Comparison of ENCODE assay signal across 9 cellular contexts in the genomic region with DNA sequence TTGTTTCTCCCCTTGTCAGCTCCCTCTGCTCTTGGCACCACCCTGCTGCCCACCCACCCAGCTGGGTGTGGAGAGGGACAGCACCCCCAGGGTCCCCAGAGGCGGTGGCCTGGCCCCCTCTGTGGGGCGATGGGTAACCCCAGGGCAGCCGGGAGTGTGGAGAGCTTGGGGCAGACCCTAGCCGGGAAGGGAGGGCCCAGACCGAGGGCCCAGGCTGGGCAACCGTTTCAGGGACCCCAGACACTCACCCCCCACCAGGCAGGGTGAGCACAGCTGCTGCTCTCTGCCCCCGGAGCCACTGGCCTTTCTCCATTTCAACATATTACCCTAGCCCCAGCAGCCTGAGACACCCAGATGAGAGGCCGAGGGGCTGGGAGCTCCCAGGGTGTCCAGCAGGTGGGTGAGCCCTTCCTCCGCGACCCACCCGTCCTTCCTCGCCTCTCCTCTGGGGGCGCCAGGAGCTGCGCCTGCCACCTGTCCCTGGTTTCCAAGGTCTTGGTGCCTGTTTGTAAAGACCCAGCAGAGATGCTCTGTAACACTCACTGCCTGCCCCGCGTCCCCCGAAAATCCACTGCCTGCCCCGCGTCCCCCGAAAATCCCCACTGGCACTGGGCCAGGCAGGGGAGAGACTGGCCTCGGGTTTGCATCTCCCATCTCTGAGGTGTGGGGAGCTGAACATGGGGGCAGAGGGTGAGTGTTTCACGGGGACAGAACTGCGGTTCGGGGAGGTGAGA. TPM values are rescaled to one million over a fixed set of nuclear protein-coding genes. Genes with fewer than 3 reads are reported as not detected.
DNase-seq lines count a peak whose midpoint lies in the region; ATAC-seq and TF ChIP-seq lines count a peak whose summit lies in the region.
"Had no signal": no experiment of that assay in that cellular context is flagged by ENCODE, and none has a peak within 500 bp of the region (broad histone marks: within the 10 kb centered on the region; RNA-seq: fewer than 3 reads in every experiment).

No MANE protein-coding gene starts in this region.

- no peak for DNase-seq in heart right ventricle
- no peak for DNase-seq in right cardiac atrium
- peak; percentile 17 for DNase-seq in NCI-H1105 treated with DMSO at 0.1 percent for 48 hours (lab: John Stamatoyannopoulos, UW)
- DNase-seq in T47D (ENCODE audit: low read depth in 1 of 2, low spot score in 1 of 2) = peak; percentile 62 to 91
- DNase-seq in transverse colon = no peak
- DNase-seq in pons (ENCODE audit: low spot score) = no peak
- DNase-seq in substantia nigra (lab: John Stamatoyannopoulos, UW) = no peak

- TF ChIP-seq CTCF in heart right ventricle (IDR thresholded peaks at IDR 0.05) (peak in 6 of 9 donors; percentile 17 to 45 (median 27)), transverse colon (IDR thresholded peaks at IDR 0.05) (peak in 3 of 5 experiments; percentile 19 to 24 (median 19))

- ATAC-seq in heart right ventricle (no peak), right cardiac atrium (no peak), HG02840 (IDR thresholded peaks at IDR 0.05; ENCODE audit: low FRiP score, unreplicated experiment) (no peak)

- intact Hi-C loops in heart right ventricle (cut with DNase I) (no loop called here), right cardiac atrium (cut with DNase I) (no loop called here), transverse colon (cut with DNase I; ENCODE audit: low total_unique reads) (no loop called here)

- H3K9me3 ChIP-seq in heart right ventricle = no peaks in the 10 kb centered on the region
- no peaks in the 10 kb centered on the region for H3K9me3 ChIP-seq in right cardiac atrium (ENCODE audit: control insufficient read depth, low read length)
- no peaks in the 10 kb centered on the region for H3K9me3 ChIP-seq in transverse colon

- H3K27me3 ChIP-seq in heart right ventricle (no peaks in the 10 kb centered on the region), right cardiac atrium (ENCODE audit: control insufficient read depth, insufficient read depth) (no peaks in the 10 kb centered on the region), transverse colon (no peaks in the 10 kb centered on the region)

- H3K36me3 ChIP-seq in heart right ventricle = peaks cover 0 to 19% (median 0%) of the 10 kb centered on the region in 9 donors
- no peaks in the 10 kb centered on the region for H3K36me3 ChIP-seq in transverse colon

- no peak for TF ChIP-seq EP300 in transverse colon (IDR thresholded peaks at IDR 0.05; ENCODE audit: low read depth)

- H3K27ac ChIP-seq in heart right ventricle (no peak overlapping the region), right cardiac atrium (ENCODE audit: low read length) (no peak overlapping the region), transverse colon (no peak overlapping the region), substantia nigra (ENCODE audit: low read depth, low read length, poor library complexity, severe bottlenecking) (no peak overlapping the region)
- H3K27ac ChIP-seq: epithelial cell of prostate had no signal

- no peak for TF ChIP-seq POLR2A in transverse colon (IDR thresholded peaks at IDR 0.05)

- H3K4me3 ChIP-seq in heart right ventricle (no peak overlapping the region), right cardiac atrium (ENCODE audit: low read length) (no peak overlapping the region), transverse colon (no peak overlapping the region)

- 70 to 78% methylated on average over 23 to 24 of the region's 24 CpGs for WGBS in heart right ventricle, 2 donors
- WGBS in right cardiac atrium = 79% methylated on average over 24 of the region's 24 CpGs
- WGBS in transverse colon (ENCODE audit: low coverage in 1 of 2), 2 donors = 81% methylated on average over 24 of the region's 24 CpGs; no CpG with 5 or more reads in 1 of the 2 donors

- in situ Hi-C loops in T47D (cut with HindIII; ENCODE audit: low pct_unique_long_range_greater_than_20kb, low sequenced_read_pairs) = no loop called here
- in situ Hi-C loops in transverse colon (cut with MboI; ENCODE audit: low pct_ligation_motif_present in 1 of 4, low pct_unique_long_range_greater_than_20kb in 1 of 4, low sequenced_read_pairs in 3 of 4) = no loop called here

- peaks cover 0 to 23% (median 17%) of the 10 kb centered on the region in 9 donors for H3K4me1 ChIP-seq in heart right ventricle
- H3K4me1 ChIP-seq in right cardiac atrium (ENCODE audit: control insufficient read depth, insufficient read depth, low read length) = peaks cover 2% of the 10 kb centered on the region
- peaks cover 0 to 28% (median 20%) of the 10 kb centered on the region in 4 donors for H3K4me1 ChIP-seq in transverse colon

RNA-seq across cellular contexts. Expression of gene BAHCC1, which starts 45.4 kb away (rescaled TPM):
- total RNA-seq in heart right ventricle (10 to 100 TPM in 2 of 10 donors, 1 to 10 TPM in 8; 6.3 to 11.1 (median 9.2) TPM), right cardiac atrium (10 to 100 TPM in 2 of 4 donors, 1 to 10 TPM in 2; 8.3 to 12.8 (median 9.4) TPM), transverse colon (100 to 1,000 TPM in 1 of 4 donors, 10 to 100 TPM in 2, 1 to 10 TPM in 1; 8.7 to 133 (median 12.4) TPM)
- polyA plus RNA-seq in heart right ventricle (10 to 100 TPM in 1 of 2 donors, 1 to 10 TPM in 1; 4.8 to 13.1 TPM), right cardiac atrium (8.7 TPM)

Comparison
In these comparisons a context has a peak if more than half of its experiments do, and no peak if none do; other contexts are left out.
1. DNase-seq: peak in NCI-H1105 treated with DMSO at 0.1 percent for 48 hours (single experiment) and T47D (2 of 2); none in heart right ventricle (0 of 2), right cardiac atrium (0 of 3), transverse colon (single experiment), pons (single experiment) and substantia nigra (0 of 49).